Comparison of ENCODE assay signal across 15 cellular contexts in the genomic region with DNA sequence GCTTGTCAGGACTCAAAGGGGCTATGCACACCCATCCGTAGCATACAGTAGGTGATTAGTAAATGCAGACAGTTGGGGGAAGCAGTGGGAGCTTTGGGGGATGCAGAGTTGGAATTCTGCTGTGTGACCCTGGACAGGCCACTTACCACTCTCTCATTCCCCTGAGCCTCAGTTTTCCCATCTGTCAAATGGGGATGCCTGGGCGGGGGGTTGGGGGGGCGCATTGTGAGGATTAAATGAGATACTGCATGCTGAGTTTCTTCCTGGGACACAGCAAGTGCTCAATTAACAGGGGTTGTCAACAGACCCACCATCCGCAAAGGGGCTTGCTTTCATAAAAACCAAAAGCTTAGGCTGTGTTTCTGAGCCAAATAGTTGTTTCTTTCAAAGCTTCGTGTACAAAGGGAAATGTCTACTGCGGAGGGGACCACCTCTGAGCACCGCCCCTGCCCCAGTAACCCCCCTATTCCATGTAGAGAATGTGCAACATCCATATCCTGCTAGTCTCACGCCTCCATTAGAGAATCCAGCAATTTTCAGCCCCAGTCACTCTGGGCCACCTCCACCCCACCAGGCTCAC.
DNase-seq lines count a peak whose midpoint lies in the region; ATAC-seq, FAIRE-seq and TF ChIP-seq lines count a peak whose summit lies in the region.
"Had no signal": no experiment of that assay in that cellular context is flagged by ENCODE, and none has a peak within 500 bp of the region (broad histone marks: within the 10 kb centered on the region; RNA-seq: fewer than 3 reads in every experiment).

No MANE protein-coding gene starts in this region.

- WGBS in K562 (ENCODE audit: insufficient coverage, low coverage, missing lambda C conversion rate) = 4% methylated on average over 8 of the region's 8 CpGs
- 57 to 58% methylated on average over 4 to 8 of the region's 8 CpGs for WGBS in body of pancreas, 2 donors

- TF ChIP-seq RAD21 in K562 (CRISPR knock-in tag; conservative IDR thresholded peaks at IDR 0.05 in 1 of 2, IDR thresholded peaks at IDR 0.05 in 1 of 2) = no peak

- H2AFZ ChIP-seq in K562 (ENCODE audit: low read depth, low read length) (no peak overlapping the region), neural progenitor cell (replicated peaks) (no peak overlapping the region)

- no peaks in the 10 kb centered on the region for H4K20me1 ChIP-seq in BLaER1 treated with 17β-estradiol and CSF1 and Interleukin-3, amounts not matched to agents 10 nM and 100 nM
- H4K20me1 ChIP-seq in K562 (replicated peaks; ENCODE audit: control insufficient read depth, insufficient read depth, low read length) (no peaks in the 10 kb centered on the region; the same call in 1 of the 2 replicates), neural progenitor cell (ENCODE audit: low read depth) (no peaks in the 10 kb centered on the region)

- no peak for ATAC-seq in K562
- ATAC-seq in body of pancreas = no peak
- ATAC-seq in HG03342 (IDR thresholded peaks at IDR 0.05; ENCODE audit: unreplicated experiment) = no peak
- ATAC-seq: A549 had no signal

- H3K36me3 Mint-ChIP-seq in neural progenitor cell = no peaks in the 10 kb centered on the region

- peak overlapping the region in 1 of 10 experiments; percentile 50; a peak in 1 of 20 replicates for H3K4me3 ChIP-seq in BLaER1 treated with 17β-estradiol and CSF1 and Interleukin-3, amounts not matched to agents 10 nM and 100 nM
- H3K4me3 ChIP-seq in K562 (no peak overlapping the region), neural progenitor cell (no peak overlapping the region), body of pancreas (no peak overlapping the region)
- H3K4me3 ChIP-seq: A549, HAP-1 had no signal

- H3K79me2 ChIP-seq in K562 (ENCODE audit: control insufficient read depth, insufficient read depth, low read length) (no peaks in the 10 kb centered on the region), neural progenitor cell (ENCODE audit: low read depth) (no peaks in the 10 kb centered on the region)

- H3K27ac Mint-ChIP-seq in neural progenitor cell = peak overlapping the region; percentile 57
- H3K27ac Mint-ChIP-seq: CD4-positive, alpha-beta T cell; HFFc6 had no signal

- CTCF ChIA-PET in K562 (lab: Yijun Ruan, JAX; ENCODE audit: low intra/inter-chr PET ratio) = interaction anchor here (0.7 kb wide), 1 partner anchor 101 kb away, joined by 3 read pairs; no protein-coding TSS in a partner anchor

- no peaks in the 10 kb centered on the region for H3K9me3 Mint-ChIP-seq in neural progenitor cell
- H3K9me3 Mint-ChIP-seq: CD4-positive, alpha-beta T cell; HFFc6 had no signal

- FAIRE-seq in K562 (lab: Jason Lieb, UNC) = no peak
- FAIRE-seq: A549, H1, HTR-8/SVneo had no signal

- TF ChIP-seq POLR2A in K562 (conservative IDR thresholded peaks at IDR 0.05) (no peak), body of pancreas (IDR thresholded peaks at IDR 0.05) (no peak)

- H3K27ac ChIP-seq in BLaER1 treated with 17β-estradiol and CSF1 and Interleukin-3, amounts not matched to agents 10 nM and 100 nM = no peak overlapping the region
- H3K27ac ChIP-seq in K562 (ENCODE audit: extremely low read depth, low read depth, low read length) = no peak overlapping the region
- H3K27ac ChIP-seq in neural progenitor cell = no peak overlapping the region
- H3K27ac ChIP-seq in body of pancreas = no peak overlapping the region
- H3K27ac ChIP-seq: A549 had no signal

- intact Hi-C loops in K562 (cut with micrococcal nuclease) (no loop called here), body of pancreas (cut with DNase I) (loop anchor here (5.0 kb wide), 1 partner anchor 305 kb away; no protein-coding TSS in a partner anchor)

- peak overlapping the region in 2 of 11 experiments; percentile 53 to 61; a peak in 2 of 22 replicates for H3K9ac ChIP-seq in BLaER1 treated with 17β-estradiol and CSF1 and Interleukin-3, amounts not matched to agents 10 nM and 100 nM
- H3K9ac ChIP-seq in K562 (ENCODE audit: insufficient read depth in 1 of 2, low read depth in 2 of 2, low read length in 2 of 2) (no peak overlapping the region), neural progenitor cell (no peak overlapping the region)

- POLR2A ChIA-PET in K562 (lab: Yijun Ruan, JAX) = no interaction called here

- H3K4me3 Mint-ChIP-seq in neural progenitor cell = no peak overlapping the region
- H3K4me3 Mint-ChIP-seq: CD4-positive, alpha-beta T cell; HFFc6 had no signal

- H3K9me3 ChIP-seq in BLaER1 treated with 17β-estradiol and CSF1 and Interleukin-3, amounts not matched to agents 10 nM and 100 nM (replicated peaks in 1 of 11) = no peaks in the 10 kb centered on the region
- no peaks in the 10 kb centered on the region for H3K9me3 ChIP-seq in K562 (replicated peaks; ENCODE audit: control insufficient read depth, insufficient read depth, low read depth, low read length)
- no peaks in the 10 kb centered on the region for H3K9me3 ChIP-seq in neural progenitor cell (ENCODE audit: low read depth)
- H3K9me3 ChIP-seq in body of pancreas = no peaks in the 10 kb centered on the region
- H3K9me3 ChIP-seq: A549, HAP-1 had no signal

- H3K27me3 Mint-ChIP-seq in neural progenitor cell (ENCODE audit: insufficient read depth, low read depth) = peaks cover 22% of the 10 kb centered on the region

- no peaks in the 10 kb centered on the region for H3K27me3 ChIP-seq in BLaER1 treated with 17β-estradiol and CSF1 and Interleukin-3, amounts not matched to agents 10 nM and 100 nM
- H3K27me3 ChIP-seq in K562 (ENCODE audit: control insufficient read depth in 2 of 2, insufficient read depth in 2 of 2, low read length in 2 of 2) (peaks cover 0 to 14% of the 10 kb centered on the region in 2 experiments; a peak in 2 of 5 replicates), neural progenitor cell (no peaks in the 10 kb centered on the region), body of pancreas (no peaks in the 10 kb centered on the region)

- H3K4me1 Mint-ChIP-seq in neural progenitor cell = peaks cover 14% of the 10 kb centered on the region

- BruUV-seq in K562 (replicated peaks; lab: Mats Ljungman, UMichigan) = no TSS peak

- DNase-seq in K562 (ENCODE audit: extremely low read depth in 1 of 4, low spot score in 3 of 4) (no peak), neural progenitor cell (ENCODE audit: low spot score) (no peak), body of pancreas (no peak), NCI-H2171 treated with DMSO at 0.1 percent for 48 hours (lab: John Stamatoyannopoulos, UW) (no peak)
- DNase-seq: AML-193; Calu3; CD4-positive, alpha-beta T cell; DMS 273 treated with DMSO at 0.1 percent for 48 hours; HFFc6 had no signal

- H3K4me1 ChIP-seq in BLaER1 treated with 17β-estradiol and CSF1 and Interleukin-3, amounts not matched to agents 10 nM and 100 nM = peaks cover 18 to 39% (median 25%) of the 10 kb centered on the region in 10 experiments
- peaks cover 0 to 9% of the 10 kb centered on the region in 2 experiments; a peak in 3 of 5 replicates for H3K4me1 ChIP-seq in K562 (replicated peaks in 1 of 2; ENCODE audit: control insufficient read depth in 2 of 2, insufficient read depth in 2 of 2, low read length in 2 of 2)
- H3K4me1 ChIP-seq in neural progenitor cell = peaks cover 3% of the 10 kb centered on the region
- peaks cover under 1% of the 10 kb centered on the region for H3K4me1 ChIP-seq in body of pancreas
- H3K4me1 ChIP-seq: A549, HAP-1 had no signal

- TF ChIP-seq EP300 in K562 (IDR thresholded peaks at IDR 0.05; ENCODE audit: low read length) = no peak

- peak overlapping the region; percentile 71 to 94 (median 89); a peak in 20 of 22 replicates for H3K4me2 ChIP-seq in BLaER1 treated with 17β-estradiol and CSF1 and Interleukin-3, amounts not matched to agents 10 nM and 100 nM
- H3K4me2 ChIP-seq in K562 (ENCODE audit: insufficient read depth, low read length) = no peak overlapping the region
- H3K4me2 ChIP-seq in neural progenitor cell = no peak overlapping the region
- H3K4me2 ChIP-seq: A549 had no signal

- no peaks in the 10 kb centered on the region for H3F3A ChIP-seq in neural progenitor cell (ENCODE audit: low read depth)

- in situ Hi-C loops in K562 (cut with MboI) = no loop called here

- H3K9me1 ChIP-seq in K562 (ENCODE audit: control insufficient read depth, insufficient read depth, low read length) = no peaks in the 10 kb centered on the region

- H3K36me3 ChIP-seq in BLaER1 treated with 17β-estradiol and CSF1 and Interleukin-3, amounts not matched to agents 10 nM and 100 nM = no peaks in the 10 kb centered on the region
- no peaks in the 10 kb centered on the region for H3K36me3 ChIP-seq in K562 (ENCODE audit: control insufficient read depth, insufficient read depth, low read length)
- no peaks in the 10 kb centered on the region for H3K36me3 ChIP-seq in neural progenitor cell
- no peaks in the 10 kb centered on the region for H3K36me3 ChIP-seq in body of pancreas (replicated peaks in 1 of 2; ENCODE audit: insufficient read depth in 1 of 2, low read depth in 2 of 2)
- H3K36me3 ChIP-seq: HAP-1 had no signal

- no peak for TF ChIP-seq CTCF in K562 (IDR thresholded peaks at IDR 0.05 in 2 of 3, conservative IDR thresholded peaks at IDR 0.05 in 1 of 3; ENCODE audit: insufficient read depth in 2 of 3, low read depth in 1 of 3, low read length in 3 of 3)
- TF ChIP-seq CTCF in neural progenitor cell (IDR thresholded peaks at IDR 0.05) = no peak
- no peak for TF ChIP-seq CTCF in body of pancreas (IDR thresholded peaks at IDR 0.05)

TF ChIP-seq in K562, 482 proteins besides CTCF, POLR2A, EP300 and RAD21 (continues in another document):
- 0 out of 4 replicates have a peak, but pooled peaks of 1 of the 2 experiments have one; percentile 16 for TF ChIP-seq RCOR1 (IDR thresholded peaks at IDR 0.05; ENCODE audit: borderline replicate concordance in 1 of 2, low read depth in 2 of 2, low read length in 2 of 2)
- TF ChIP-seq SMARCA5 (IDR thresholded peaks at IDR 0.05) = peak; percentile 33; the same call in 1 of the 2 replicates
- TF ChIP-seq FOXA3 (CRISPR knock-in tag; conservative IDR thresholded peaks at IDR 0.05 in 1 of 2, IDR thresholded peaks at IDR 0.05 in 1 of 2) = no peak
- TF ChIP-seq SIN3A (IDR thresholded peaks at IDR 0.05; ENCODE audit: borderline replicate concordance in 2 of 2, control insufficient read depth in 1 of 2, low read depth in 2 of 2, low read length in 2 of 2) = no peak
- TF ChIP-seq, protein P1, sequence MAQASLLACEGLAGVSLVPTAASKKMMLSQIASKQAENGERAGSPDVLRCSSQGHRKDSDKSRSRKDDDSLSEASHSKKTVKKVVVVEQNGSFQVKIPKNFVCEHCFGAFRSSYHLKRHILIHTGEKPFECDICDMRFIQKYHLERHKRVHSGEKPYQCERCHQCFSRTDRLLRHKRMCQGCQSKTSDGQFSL (CRISPR knock-in tag; IDR thresholded peaks at IDR 0.05) = 0 out of 2 replicates have a peak, but pooled peaks have one; percentile 25
- TF ChIP-seq, protein P1 (tag; IDR thresholded peaks at IDR 0.05) = 0 out of 4 replicates have a peak, but pooled peaks of 1 of the 2 experiments have one; percentile 37
- peak; percentile 71; the same call in 1 of the 2 replicates for TF ChIP-seq ADNP (tag; IDR thresholded peaks at IDR 0.05)

Comparison
In these comparisons a context has a peak if more than half of its experiments do, and no peak if none do; other contexts are left out.
1. H3K4me2 ChIP-seq: peak in BLaER1 treated with 17β-estradiol and CSF1 and Interleukin-3, amounts not matched to agents 10 nM and 100 nM (11 of 11); none in K562 (single experiment) and neural progenitor cell (single experiment).